1 cellular context compared by ENCODE assay signal in genomic region chr4:89279385-89279784, GRCh38.
TF ChIP-seq lines count a peak whose summit lies in the region.

No MANE protein-coding gene starts in this region.

TF ChIP-seq in K562, 482 proteins besides CTCF, POLR2A, EP300 and RAD21 (continued from another document):
- TF ChIP-seq, protein P1, sequence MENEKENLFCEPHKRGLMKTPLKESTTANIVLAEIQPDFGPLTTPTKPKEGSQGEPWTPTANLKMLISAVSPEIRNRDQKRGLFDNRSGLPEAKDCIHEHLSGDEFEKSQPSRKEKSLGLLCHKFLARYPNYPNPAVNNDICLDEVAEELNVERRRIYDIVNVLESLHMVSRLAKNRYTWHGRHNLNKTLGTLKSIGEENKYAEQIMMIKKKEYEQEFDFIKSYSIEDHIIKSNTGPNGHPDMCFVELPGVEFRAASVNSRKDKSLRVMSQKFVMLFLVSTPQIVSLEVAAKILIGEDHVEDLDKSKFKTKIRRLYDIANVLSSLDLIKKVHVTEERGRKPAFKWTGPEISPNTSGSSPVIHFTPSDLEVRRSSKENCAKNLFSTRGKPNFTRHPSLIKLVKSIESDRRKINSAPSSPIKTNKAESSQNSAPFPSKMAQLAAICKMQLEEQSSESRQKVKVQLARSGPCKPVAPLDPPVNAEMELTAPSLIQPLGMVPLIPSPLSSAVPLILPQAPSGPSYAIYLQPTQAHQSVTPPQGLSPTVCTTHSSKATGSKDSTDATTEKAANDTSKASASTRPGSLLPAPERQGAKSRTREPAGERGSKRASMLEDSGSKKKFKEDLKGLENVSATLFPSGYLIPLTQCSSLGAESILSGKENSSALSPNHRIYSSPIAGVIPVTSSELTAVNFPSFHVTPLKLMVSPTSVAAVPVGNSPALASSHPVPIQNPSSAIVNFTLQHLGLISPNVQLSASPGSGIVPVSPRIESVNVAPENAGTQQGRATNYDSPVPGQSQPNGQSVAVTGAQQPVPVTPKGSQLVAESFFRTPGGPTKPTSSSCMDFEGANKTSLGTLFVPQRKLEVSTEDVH (IDR thresholded peaks at IDR 0.05; ENCODE audit: low read depth, partially characterized antibody) = no peak
- TF ChIP-seq CLOCK (CRISPR knock-in tag; IDR thresholded peaks at IDR 0.05; ENCODE audit: borderline replicate concordance) = no peak
- no peak for TF ChIP-seq RNF2 (IDR thresholded peaks at IDR 0.05)
- TF ChIP-seq PATZ1 (CRISPR knock-in tag; IDR thresholded peaks at IDR 0.05; ENCODE audit: borderline replicate concordance) = no peak
- TF ChIP-seq PHF21A (IDR thresholded peaks at IDR 0.05; ENCODE audit: borderline replicate concordance, low read depth) = no peak
- no peak for TF ChIP-seq THRAP3 (IDR thresholded peaks at IDR 0.05; ENCODE audit: borderline replicate concordance)
- TF ChIP-seq HDAC1 (IDR thresholded peaks at IDR 0.05) = no peak
- TF ChIP-seq HMG20A (CRISPR knock-in tag; conservative IDR thresholded peaks at IDR 0.05) = no peak
- no peak for TF ChIP-seq MITF (IDR thresholded peaks at IDR 0.05)
- peak; percentile 19; the same call in 1 of the 2 replicates for TF ChIP-seq CBFA2T3 (IDR thresholded peaks at IDR 0.05)
- TF ChIP-seq BHLHE40 (IDR thresholded peaks at IDR 0.05; ENCODE audit: low read length) = peak; percentile 65
- no peak for TF ChIP-seq NRF1 (conservative IDR thresholded peaks at IDR 0.05 in 1 of 2, IDR thresholded peaks at IDR 0.05 in 1 of 2)
- TF ChIP-seq ZNF197 (CRISPR knock-in tag; IDR thresholded peaks at IDR 0.05; ENCODE audit: low read depth) = no peak
- TF ChIP-seq ZNF398 (CRISPR knock-in tag; IDR thresholded peaks at IDR 0.05) = no peak
- 0 out of 2 replicates have a peak, but pooled peaks have one; percentile 13 for TF ChIP-seq CBFA2T2 (conservative IDR thresholded peaks at IDR 0.05)
- peak; percentile 54; the same call in 1 of the 2 replicates for TF ChIP-seq SOX6 (IDR thresholded peaks at IDR 0.05)
- TF ChIP-seq HNRNPK (IDR thresholded peaks at IDR 0.05; ENCODE audit: low read depth, low read length, poor library complexity, severe bottlenecking) = no peak
- TF ChIP-seq SMARCA4 (IDR thresholded peaks at IDR 0.05) = no peak
- TF ChIP-seq NFE2 (IDR thresholded peaks at IDR 0.05; ENCODE audit: low read depth) = peak; percentile 30; the same call in 1 of the 2 replicates
